Comparison of ENCODE assay signal across 9 cellular contexts in the genomic region with DNA sequence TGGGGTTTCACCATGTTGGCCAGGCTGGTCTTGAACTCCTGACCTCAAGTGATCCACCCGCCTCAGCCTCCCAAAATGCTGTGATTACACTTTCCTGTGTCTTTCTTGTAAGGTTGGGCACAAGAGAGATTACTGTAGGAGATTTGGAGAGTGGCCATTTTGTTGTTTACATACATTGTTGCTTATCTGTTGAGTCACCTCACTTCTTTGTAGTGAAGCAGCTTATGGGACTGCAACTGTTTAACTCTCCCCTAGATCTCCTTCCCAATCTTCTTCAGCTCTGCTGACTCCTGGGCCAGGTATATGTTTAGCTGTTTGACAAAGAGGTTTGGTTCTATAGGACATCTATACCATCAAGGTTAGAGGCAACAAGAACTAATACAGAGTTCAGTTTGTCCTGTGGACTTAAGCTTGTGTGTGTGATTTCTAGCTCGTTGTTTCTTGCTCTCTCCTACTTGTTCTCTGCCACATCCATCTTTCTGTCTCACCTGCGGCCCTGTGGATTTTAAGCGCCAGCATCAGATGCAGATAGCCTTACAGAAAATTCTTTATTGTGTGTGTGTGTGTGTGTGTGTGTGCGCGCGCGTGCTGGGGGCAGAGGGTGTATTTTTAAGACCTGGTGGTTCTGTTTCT.
A peak's percentile ranks its signal among the peaks of the same experiment; 100 is the strongest.
DNase-seq lines count a peak whose midpoint lies in the region; ATAC-seq and TF ChIP-seq lines count a peak whose summit lies in the region.
"Had no signal": no experiment of that assay in that cellular context is flagged by ENCODE, and none has a peak within 500 bp of the region (broad histone marks: within the 10 kb centered on the region; RNA-seq: fewer than 3 reads in every experiment).

No MANE protein-coding gene starts in this region.

- ATAC-seq in GM21723 (IDR thresholded peaks at IDR 0.05; ENCODE audit: unreplicated experiment) (no peak), HG03175 (IDR thresholded peaks at IDR 0.05; ENCODE audit: unreplicated experiment) (no peak)

- no peaks in the 10 kb centered on the region for H3K9me2 ChIP-seq in GM23248 (ENCODE audit: insufficient read depth)

- peaks cover 48% of the 10 kb centered on the region for H3K4me1 Mint-ChIP-seq in T-helper 2 cell treated with Interferon-gamma antibody and Interleukin-4, amounts not matched to agents 5 μg/mL and 100 μg/mL, for 36 hours (ENCODE audit: low read depth)
- H3K4me1 Mint-ChIP-seq: neural progenitor cell had no signal

- no peak for TF ChIP-seq CTCF in fibroblast of villous mesenchyme (IDR thresholded peaks at IDR 0.05; ENCODE audit: insufficient read depth, low read depth, low read length)

- H3K36me3 ChIP-seq in GM23248 (ENCODE audit: low read depth), result no peaks in the 10 kb centered on the region
- H3K36me3 ChIP-seq: neural progenitor cell had no signal

- no peaks in the 10 kb centered on the region for H3K9me3 ChIP-seq in GM23248 (ENCODE audit: low read depth)

- no peak overlapping the region for H2AFZ ChIP-seq in GM23248
- H2AFZ ChIP-seq: neural progenitor cell had no signal

- H3K9me3 Mint-ChIP-seq in T-helper 2 cell treated with Interferon-gamma antibody and Interleukin-4, amounts not matched to agents 5 μg/mL and 100 μg/mL, for 36 hours, result no peaks in the 10 kb centered on the region
- H3K9me3 Mint-ChIP-seq: neural progenitor cell had no signal

- H3K27me3 ChIP-seq in GM23248 (replicated peaks; ENCODE audit: insufficient read depth), result no peaks in the 10 kb centered on the region
- H3K27me3 ChIP-seq: neural progenitor cell had no signal

- peak; percentile 62 for DNase-seq in A172 (ENCODE audit: low spot score)
- peak; percentile 68 for DNase-seq in GM23248
- no peak for DNase-seq in T-helper 2 cell treated with Interferon-gamma antibody and Interleukin-4, amounts not matched to agents 5 μg/mL and 100 μg/mL, for 36 hours (ENCODE audit: low spot score)
- peak; percentile 75 for DNase-seq in fibroblast of villous mesenchyme (ENCODE audit: low read depth)
- DNase-seq in CD1c-positive myeloid dendritic cell (ENCODE audit: extremely low spot score), result no peak
- DNase-seq in stimulated activated CD4-positive, alpha-beta T cell treated with anti-CD3 and anti-CD28 coated beads, Interleukin-15, amount 100 ng/mL, for 24 hours, result no peak

- peaks cover 99% of the 10 kb centered on the region for H3K79me2 ChIP-seq in GM23248 (ENCODE audit: insufficient read depth)

- peak overlapping the region; percentile 36 for H3K4me3 Mint-ChIP-seq in T-helper 2 cell treated with Interferon-gamma antibody and Interleukin-4, amounts not matched to agents 5 μg/mL and 100 μg/mL, for 36 hours
- H3K4me3 Mint-ChIP-seq: neural progenitor cell had no signal

- H3K4me2 ChIP-seq in GM23248 (ENCODE audit: unreplicated experiment), result no peak overlapping the region
- H3K4me2 ChIP-seq: neural progenitor cell had no signal

- H3K27ac Mint-ChIP-seq in T-helper 2 cell treated with Interferon-gamma antibody and Interleukin-4, amounts not matched to agents 5 μg/mL and 100 μg/mL, for 36 hours, result peak overlapping the region; percentile 78
- H3K27ac Mint-ChIP-seq: neural progenitor cell had no signal

- no peak overlapping the region for H3K27ac ChIP-seq in GM23248
- H3K27ac ChIP-seq: neural progenitor cell had no signal

- H3K4me3 ChIP-seq in GM23248 (no peak overlapping the region), fibroblast of villous mesenchyme (ENCODE audit: low read depth, low read length) (no peak overlapping the region)
- H3K4me3 ChIP-seq: neural progenitor cell had no signal

- WGBS in GM23248 (ENCODE audit: low coverage in 1 of 2, low lambda C conversion rate in 2 of 2, missing lambda C conversion rate in 2 of 2), 2 experiments, result 80 to 82% methylated on average over 8 of the region's 8 CpGs

- H3K4me1 ChIP-seq in GM23248 (ENCODE audit: insufficient read depth), result peaks cover 7% of the 10 kb centered on the region
- H3K4me1 ChIP-seq: neural progenitor cell had no signal

- H3K36me3 Mint-ChIP-seq in T-helper 2 cell treated with Interferon-gamma antibody and Interleukin-4, amounts not matched to agents 5 μg/mL and 100 μg/mL, for 36 hours (ENCODE audit: low read depth), result peaks cover 23% of the 10 kb centered on the region

- H3F3A ChIP-seq in GM23248 (ENCODE audit: insufficient read depth), result no peaks in the 10 kb centered on the region

- in situ Hi-C loops in GM23248 (cut with MboI), result no loop called here

- 0 out of 2 replicates have a peak, but pooled peaks cover 3% of the 10 kb centered on the region for H4K20me1 ChIP-seq in GM23248 (ENCODE audit: insufficient read depth)

- H3K27me3 Mint-ChIP-seq in T-helper 2 cell treated with Interferon-gamma antibody and Interleukin-4, amounts not matched to agents 5 μg/mL and 100 μg/mL, for 36 hours (ENCODE audit: low read depth), result no peaks in the 10 kb centered on the region

- no peak overlapping the region for H3K9ac ChIP-seq in GM23248
- H3K9ac ChIP-seq: neural progenitor cell had no signal

Comparison
In these comparisons a context has a peak if more than half of its experiments do, and no peak if none do; other contexts are left out.
1. DNase-seq: peak in A172 (single experiment), GM23248 (single experiment) and fibroblast of villous mesenchyme (single experiment); none in T-helper 2 cell treated with Interferon-gamma antibody and Interleukin-4, amounts not matched to agents 5 μg/mL and 100 μg/mL, for 36 hours (single experiment), CD1c-positive myeloid dendritic cell (single experiment) and stimulated activated CD4-positive, alpha-beta T cell treated with anti-CD3 and anti-CD28 coated beads, Interleukin-15, amount 100 ng/mL, for 24 hours (single experiment).